23 cellular contexts compared by ENCODE assay signal in the genomic region with DNA sequence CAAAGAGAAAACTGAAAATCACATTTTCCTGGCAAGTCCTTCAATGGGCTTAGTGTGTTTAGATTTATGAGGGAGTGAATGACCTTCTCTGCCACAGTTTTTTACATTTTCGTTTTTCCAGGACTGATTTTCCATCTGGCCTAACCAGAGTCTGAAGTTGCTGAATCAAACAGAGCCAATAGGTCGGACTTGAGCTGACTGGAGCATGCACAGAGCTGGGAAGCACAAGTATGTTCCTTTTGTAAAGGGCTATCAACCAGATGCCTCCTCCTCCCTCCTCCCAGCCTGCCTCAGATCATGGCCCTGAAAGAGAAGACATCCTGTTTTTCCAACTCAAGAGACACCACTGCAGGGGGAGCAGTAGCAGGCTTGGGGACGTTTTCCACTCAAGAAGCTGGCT.
A peak's percentile ranks its signal among the peaks of the same experiment; 100 is the strongest.
DNase-seq lines count a peak whose midpoint lies in the region; ATAC-seq and TF ChIP-seq lines count a peak whose summit lies in the region.
"Had no signal": no experiment of that assay in that cellular context is flagged by ENCODE, and none has a peak within 500 bp of the region (broad histone marks: within the 10 kb centered on the region; RNA-seq: fewer than 3 reads in every experiment).

No MANE protein-coding gene starts in this region.

- H3K4me1 Mint-ChIP-seq in stimulated activated naive B cell treated with anti-CD40 and anti-IgM and Interleukin-4, amounts not matched to agents 10 μg/mL and 1 μg/mL and 100 μg/mL, for 72 hours, result peaks cover 5 to 10% of the 10 kb centered on the region in 2 donors

- no peak for TF ChIP-seq POLR2A in right lobe of liver (IDR thresholded peaks at IDR 0.05)

- H3K27ac Mint-ChIP-seq in stimulated activated naive B cell treated with anti-CD40 and anti-IgM and Interleukin-4, amounts not matched to agents 10 μg/mL and 1 μg/mL and 100 μg/mL, for 72 hours, result no peak overlapping the region
- H3K27ac Mint-ChIP-seq: CD8-positive, alpha-beta memory T cell had no signal

- no peaks in the 10 kb centered on the region for H3K79me2 ChIP-seq in osteoblast (ENCODE audit: insufficient read depth, low read length)

- H3K36me3 Mint-ChIP-seq in stimulated activated naive B cell treated with anti-CD40 and anti-IgM and Interleukin-4, amounts not matched to agents 10 μg/mL and 1 μg/mL and 100 μg/mL, for 72 hours, result peaks cover 0 to 3% of the 10 kb centered on the region in 2 donors
- H3K36me3 Mint-ChIP-seq: CD8-positive, alpha-beta memory T cell had no signal

- peaks cover 0 to 4% of the 10 kb centered on the region in 2 donors for H3K27me3 Mint-ChIP-seq in stimulated activated naive B cell treated with anti-CD40 and anti-IgM and Interleukin-4, amounts not matched to agents 10 μg/mL and 1 μg/mL and 100 μg/mL, for 72 hours

- intact Hi-C loops in right lobe of liver (cut with DNase I), result no loop called here

- peak overlapping the region; percentile 14 for H2AFZ ChIP-seq in osteoblast (ENCODE audit: low read length)

- H3K4me3 ChIP-seq in liver (ENCODE audit: low read depth in 1 of 3, low read length in 3 of 3), result no peak overlapping the region
- no peak overlapping the region for H3K4me3 ChIP-seq in right lobe of liver
- no peak overlapping the region for H3K4me3 ChIP-seq in osteoblast (ENCODE audit: insufficient read depth, low read length)
- H3K4me3 ChIP-seq: K562, MG63, SJCRH30 had no signal

- H3K4me1 ChIP-seq in liver (ENCODE audit: control insufficient read depth in 4 of 4, insufficient read depth in 4 of 4, low read length in 3 of 4), result peaks cover 0 to 14% (median 12%) of the 10 kb centered on the region in 4 donors
- H3K4me1 ChIP-seq in right lobe of liver, result peaks cover 0 to 15% (median 3%) of the 10 kb centered on the region in 4 donors
- H3K4me1 ChIP-seq in osteoblast (ENCODE audit: insufficient read depth, low read length), result peaks cover 14% of the 10 kb centered on the region
- H3K4me1 ChIP-seq: SJCRH30 had no signal

- in situ Hi-C loops in ACHN (cut with HindIII; ENCODE audit: low pct_ligation_motif_present, low pct_unique_long_range_greater_than_20kb, low sequenced_read_pairs), result no loop called here

- H3K36me3 ChIP-seq in liver (ENCODE audit: control insufficient read depth in 4 of 4, insufficient read depth in 3 of 4, low read depth in 1 of 4, low read length in 3 of 4) (no peaks in the 10 kb centered on the region), right lobe of liver (no peaks in the 10 kb centered on the region), osteoblast (ENCODE audit: insufficient read depth, low read length) (no peaks in the 10 kb centered on the region)
- H3K36me3 ChIP-seq: MG63, SJCRH30 had no signal

- H3K27ac ChIP-seq in liver (ENCODE audit: low read depth in 1 of 2, low read length in 2 of 2), result no peak overlapping the region
- no peak overlapping the region for H3K27ac ChIP-seq in right lobe of liver
- no peak overlapping the region for H3K27ac ChIP-seq in osteoblast (ENCODE audit: low read depth, low read length)
- H3K27ac ChIP-seq: C4-2B, SJCRH30 had no signal

- no peak overlapping the region for H3K4me2 ChIP-seq in osteoblast (ENCODE audit: insufficient read depth, low read length)

- WGBS in liver, result 49% methylated on average over 3 of the region's 3 CpGs
- WGBS in right lobe of liver (ENCODE audit: insufficient coverage, low coverage, low lambda C conversion rate, missing lambda C conversion rate), result 13% methylated on average over 2 of the region's 3 CpGs

- no peak overlapping the region for H3K4me3 Mint-ChIP-seq in stimulated activated naive B cell treated with anti-CD40 and anti-IgM and Interleukin-4, amounts not matched to agents 10 μg/mL and 1 μg/mL and 100 μg/mL, for 72 hours
- H3K4me3 Mint-ChIP-seq: CD8-positive, alpha-beta memory T cell had no signal

- peak in 1 of 2 donors; percentile 38 for TF ChIP-seq RAD21 in liver (IDR thresholded peaks at IDR 0.05)

- H3K9me3 ChIP-seq in liver (ENCODE audit: control insufficient read depth in 4 of 4, low read length in 3 of 4) (no peaks in the 10 kb centered on the region), right lobe of liver (no peaks in the 10 kb centered on the region), osteoblast (ENCODE audit: low read depth, low read length) (no peaks in the 10 kb centered on the region)
- H3K9me3 ChIP-seq: MG63, SJCRH30 had no signal

- TF ChIP-seq CTCF in liver (IDR thresholded peaks at IDR 0.05; ENCODE audit: low read depth, low read length, missing input control) (no peak), right lobe of liver (IDR thresholded peaks at IDR 0.05) (no peak), osteoblast (IDR thresholded peaks at IDR 0.05; ENCODE audit: extremely low read depth, low read depth, low read length) (no peak)

- peaks cover 0 to 4% of the 10 kb centered on the region in 2 donors for H3K9me3 Mint-ChIP-seq in stimulated activated naive B cell treated with anti-CD40 and anti-IgM and Interleukin-4, amounts not matched to agents 10 μg/mL and 1 μg/mL and 100 μg/mL, for 72 hours
- H3K9me3 Mint-ChIP-seq: CD8-positive, alpha-beta memory T cell had no signal

- DNase-seq in right lobe of liver, result no peak
- DNase-seq in left kidney (ENCODE audit: low read depth, low spot score), result peak; percentile 48
- DNase-seq in osteoblast (ENCODE audit: insufficient read length, low spot score, missing footprints), result no peak
- DNase-seq in stimulated activated naive B cell treated with anti-CD40 and anti-IgM and Interleukin-4, amounts not matched to agents 10 μg/mL and 1 μg/mL and 100 μg/mL, for 72 hours, result no peak
- no peak for DNase-seq in HuH-7.5 (ENCODE audit: low spot score)
- no peak for DNase-seq in ACHN
- DNase-seq: 8988T; Calu3; CD8-positive, alpha-beta memory T cell; H7; MG63; NCI-H1417; NCI-H1694 treated with DMSO at 0.1 percent for 48 hours; NCI-H2081 treated with DMSO at 0.1 percent for 48 hours; NCI-H2171 treated with DMSO at 0.1 percent for 48 hours; NCI-H524 treated with DMSO at 0.1 percent for 48 hours; NCI-H82; SJCRH30 had no signal

- H3K9ac ChIP-seq in liver (ENCODE audit: low read depth in 1 of 2, low read length in 2 of 2), result no peak overlapping the region

- no peaks in the 10 kb centered on the region for H3K27me3 ChIP-seq in liver (ENCODE audit: control insufficient read depth in 4 of 4, insufficient read depth in 4 of 4, low read length in 3 of 4)
- H3K27me3 ChIP-seq in right lobe of liver, result no peaks in the 10 kb centered on the region
- no peaks in the 10 kb centered on the region for H3K27me3 ChIP-seq in osteoblast (ENCODE audit: insufficient read depth, low read length)
- H3K27me3 ChIP-seq: MG63, SJCRH30 had no signal

- no peaks in the 10 kb centered on the region for H4K20me1 ChIP-seq in osteoblast (ENCODE audit: insufficient read depth, low read length)

- no peak for ATAC-seq in right lobe of liver
- no peak for ATAC-seq in stimulated activated naive B cell treated with anti-CD40 and anti-IgM and Interleukin-4, amounts not matched to agents 10 μg/mL and 1 μg/mL and 100 μg/mL, for 72 hours (replicated peaks)
- ATAC-seq in GM21786 (IDR thresholded peaks at IDR 0.05; ENCODE audit: unreplicated experiment), result no peak
- ATAC-seq: K562, Panc1 had no signal

TF ChIP-seq in liver, 16 proteins besides CTCF, POLR2A, EP300 and RAD21:
- no peak for TF ChIP-seq TAF1 (conservative IDR thresholded peaks at IDR 0.05)
- TF ChIP-seq HNF4A (conservative IDR thresholded peaks at IDR 0.05), result no peak
- no peak for TF ChIP-seq FOXA2 (IDR thresholded peaks at IDR 0.05)
- no peak for TF ChIP-seq EGR1 (IDR thresholded peaks at IDR 0.05; ENCODE audit: low read depth in 2 of 2)
- TF ChIP-seq, protein P1, sequence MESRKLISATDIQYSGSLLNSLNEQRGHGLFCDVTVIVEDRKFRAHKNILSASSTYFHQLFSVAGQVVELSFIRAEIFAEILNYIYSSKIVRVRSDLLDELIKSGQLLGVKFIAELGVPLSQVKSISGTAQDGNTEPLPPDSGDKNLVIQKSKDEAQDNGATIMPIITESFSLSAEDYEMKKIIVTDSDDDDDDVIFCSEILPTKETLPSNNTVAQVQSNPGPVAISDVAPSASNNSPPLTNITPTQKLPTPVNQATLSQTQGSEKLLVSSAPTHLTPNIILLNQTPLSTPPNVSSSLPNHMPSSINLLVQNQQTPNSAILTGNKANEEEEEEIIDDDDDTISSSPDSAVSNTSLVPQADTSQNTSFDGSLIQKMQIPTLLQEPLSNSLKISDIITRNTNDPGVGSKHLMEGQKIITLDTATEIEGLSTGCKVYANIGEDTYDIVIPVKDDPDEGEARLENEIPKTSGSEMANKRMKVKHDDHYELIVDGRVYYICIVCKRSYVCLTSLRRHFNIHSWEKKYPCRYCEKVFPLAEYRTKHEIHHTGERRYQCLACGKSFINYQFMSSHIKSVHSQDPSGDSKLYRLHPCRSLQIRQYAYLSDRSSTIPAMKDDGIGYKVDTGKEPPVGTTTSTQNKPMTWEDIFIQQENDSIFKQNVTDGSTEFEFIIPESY (IDR thresholded peaks at IDR 0.05), result no peak
- no peak for TF ChIP-seq HNF4G (IDR thresholded peaks at IDR 0.05)
- TF ChIP-seq GABPA (IDR thresholded peaks at IDR 0.05 in 1 of 2, conservative IDR thresholded peaks at IDR 0.05 in 1 of 2), result no peak
- TF ChIP-seq, protein P2, sequence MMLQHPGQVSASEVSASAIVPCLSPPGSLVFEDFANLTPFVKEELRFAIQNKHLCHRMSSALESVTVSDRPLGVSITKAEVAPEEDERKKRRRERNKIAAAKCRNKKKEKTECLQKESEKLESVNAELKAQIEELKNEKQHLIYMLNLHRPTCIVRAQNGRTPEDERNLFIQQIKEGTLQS (IDR thresholded peaks at IDR 0.05), result no peak
- TF ChIP-seq FOXA1 (IDR thresholded peaks at IDR 0.05), result no peak
- TF ChIP-seq RXRA (IDR thresholded peaks at IDR 0.05), result peak; percentile 44 to 52
- TF ChIP-seq SP1 (IDR thresholded peaks at IDR 0.05), result peak; percentile 48
- no peak for TF ChIP-seq YY1 (IDR thresholded peaks at IDR 0.05)
- peak; percentile 92 for TF ChIP-seq NR2F2 (IDR thresholded peaks at IDR 0.05)
